ENCODE assay signal across 15 cellular contexts in genomic region chr14:51014086-51014485, GRCh38.
DNase-seq lines count a peak whose midpoint lies in the region; ATAC-seq, FAIRE-seq and TF ChIP-seq lines count a peak whose summit lies in the region.
"Had no signal": no experiment of that assay in that cellular context is flagged by ENCODE, and none has a peak within 500 bp of the region (broad histone marks: within the 10 kb centered on the region; RNA-seq: fewer than 3 reads in every experiment).

No MANE protein-coding gene starts in this region.

- H4K20me1 ChIP-seq in keratinocyte (ENCODE audit: control insufficient read depth, extremely low read depth, insufficient read depth, low read length), result no peaks in the 10 kb centered on the region

- ATAC-seq in Right ventricle myocardium inferior (peak; percentile 86), aorta (ENCODE audit: low FRiP score) (peak; percentile 88), GM18502 (IDR thresholded peaks at IDR 0.05; ENCODE audit: poor library complexity, unreplicated experiment) (no peak), GM19467 (IDR thresholded peaks at IDR 0.05; ENCODE audit: unreplicated experiment) (no peak), HG02759 (IDR thresholded peaks at IDR 0.05; ENCODE audit: unreplicated experiment) (no peak)
- ATAC-seq: A549; activated CD8-positive, alpha-beta T cell treated with anti-CD3 and anti-CD28 coated beads for 36 hours had no signal

- H3K4me3 ChIP-seq in brain microvascular endothelial cell (ENCODE audit: low read depth, low read length), result no peak overlapping the region
- no peak overlapping the region for H3K4me3 ChIP-seq in keratinocyte (ENCODE audit: control insufficient read depth in 2 of 3, extremely low read depth in 1 of 3, insufficient read depth in 2 of 3, low read depth in 1 of 3, low read length in 3 of 3)
- no peak overlapping the region for H3K4me3 ChIP-seq in aorta (ENCODE audit: low read length in 2 of 2)
- H3K4me3 ChIP-seq: A549, pancreas had no signal

- no peak overlapping the region for H3K9ac ChIP-seq in keratinocyte (ENCODE audit: control insufficient read depth, extremely low read depth, insufficient read depth, low read length)

- WGBS in aorta, 2 donors, result 2 to 6% methylated on average over 2 of the region's 2 CpGs

- peak; percentile 70 for FAIRE-seq in keratinocyte (lab: Jason Lieb, UNC)
- FAIRE-seq: A549, pancreas had no signal

- no peak overlapping the region for H3K4me2 ChIP-seq in keratinocyte (ENCODE audit: control insufficient read depth, extremely low read depth, insufficient read depth, low read depth, low read length)
- H3K4me2 ChIP-seq: A549 had no signal

- intact Hi-C loops in Right ventricle myocardium inferior (cut with DNase I) (no loop called here), cardiac septum (cut with DNase I) (no loop called here), aorta (cut with DNase I) (loop anchor here in 1 of 2 donors (2.0 kb wide), 1 partner anchor 51 kb away; no protein-coding TSS in a partner anchor)

- in situ Hi-C loops in brain microvascular endothelial cell (cut with HindIII; ENCODE audit: low pct_ligation_motif_present, low sequenced_read_pairs), result no loop called here

- no peak overlapping the region for H2AFZ ChIP-seq in keratinocyte (ENCODE audit: control insufficient read depth, low read length)

- H3K9me3 ChIP-seq in keratinocyte (ENCODE audit: control insufficient read depth, low read depth, low read length) (no peaks in the 10 kb centered on the region), aorta (ENCODE audit: control insufficient read depth, low read length) (peaks cover 1% of the 10 kb centered on the region)
- H3K9me3 ChIP-seq: A549, pancreas had no signal

- TF ChIP-seq CTCF in brain microvascular endothelial cell (IDR thresholded peaks at IDR 0.05; ENCODE audit: low read depth, low read length, missing control alignments) (no peak), keratinocyte (optimal IDR thresholded peaks at IDR 0.05 in 1 of 3, IDR thresholded peaks at IDR 0.05 in 1 of 3, conservative IDR thresholded peaks at IDR 0.05 in 1 of 3; ENCODE audit: extremely low read depth in 1 of 3, insufficient read depth in 2 of 3, low read length in 3 of 3) (no peak)

- H3K36me3 ChIP-seq in brain microvascular endothelial cell (replicated peaks), result no peaks in the 10 kb centered on the region
- no peaks in the 10 kb centered on the region for H3K36me3 ChIP-seq in keratinocyte (ENCODE audit: control insufficient read depth in 2 of 2, extremely low read depth in 1 of 2, insufficient read depth in 2 of 2, low read length in 2 of 2)
- no peaks in the 10 kb centered on the region for H3K36me3 ChIP-seq in aorta (ENCODE audit: control insufficient read depth in 1 of 2, insufficient read depth in 2 of 2, low read length in 1 of 2)
- H3K36me3 ChIP-seq: pancreas had no signal

- DNase-seq in Right ventricle myocardium inferior (ENCODE audit: missing footprints), result no peak
- DNase-seq in cardiac septum (ENCODE audit: low spot score), result no peak
- DNase-seq in brain microvascular endothelial cell, result peak; percentile 34
- no peak for DNase-seq in keratinocyte (ENCODE audit: low read depth, low spot score)
- peak in 1 of 2 donors; percentile 59 for DNase-seq in aorta
- DNase-seq: activated CD8-positive, alpha-beta T cell treated with anti-CD3 and anti-CD28 coated beads for 36 hours; activated naive CD8-positive, alpha-beta T cell treated with anti-CD3 and anti-CD28 coated beads, Interleukin-2, amount 10 ng/mL, durations not matched to agents 7 days and 5 days; H7; kidney glomerular epithelial cell; pancreas; trophoblast cell had no signal

- H3K79me2 ChIP-seq in keratinocyte (ENCODE audit: control insufficient read depth, insufficient read depth, low read length), result no peaks in the 10 kb centered on the region

- no peaks in the 10 kb centered on the region for H3K4me1 ChIP-seq in keratinocyte (ENCODE audit: control insufficient read depth, extremely low read depth, insufficient read depth, low read length)
- H3K4me1 ChIP-seq in aorta (ENCODE audit: control insufficient read depth in 1 of 2, insufficient read depth in 2 of 2, low read length in 2 of 2), result peaks cover 1 to 3% of the 10 kb centered on the region in 2 donors
- H3K4me1 ChIP-seq: A549, pancreas had no signal

- dilution Hi-C loops in keratinocyte (cut with MboI; ENCODE audit: extremely low pct_ligation_motif_present, low sequenced_read_pairs), result no loop called here

- H3K9me1 ChIP-seq in keratinocyte (ENCODE audit: control insufficient read depth, extremely low read depth, insufficient read depth, low read length), result no peaks in the 10 kb centered on the region

- H3K27me3 ChIP-seq in brain microvascular endothelial cell (replicated peaks) (no peaks in the 10 kb centered on the region), keratinocyte (ENCODE audit: control insufficient read depth, extremely low read depth, insufficient read depth, low read length) (no peaks in the 10 kb centered on the region), aorta (ENCODE audit: control insufficient read depth in 1 of 2, insufficient read depth in 2 of 2, low read length in 1 of 2) (no peaks in the 10 kb centered on the region)
- H3K27me3 ChIP-seq: pancreas had no signal

- no peak overlapping the region for H3K27ac ChIP-seq in brain microvascular endothelial cell
- H3K27ac ChIP-seq in keratinocyte (ENCODE audit: control insufficient read depth, insufficient read depth, low read length), result no peak overlapping the region
- no peak overlapping the region for H3K27ac ChIP-seq in aorta (ENCODE audit: low read depth in 1 of 2, low read length in 2 of 2)
- H3K27ac ChIP-seq: pancreas had no signal

Comparison
In these comparisons a context has a peak if more than half of its experiments do, and no peak if none do; other contexts are left out.
1. ATAC-seq: peak in Right ventricle myocardium inferior (single experiment) and aorta (single experiment); none in GM18502 (single experiment), GM19467 (single experiment) and HG02759 (single experiment).